Comparison of ENCODE assay signal across 8 cellular contexts in the genomic region with DNA sequence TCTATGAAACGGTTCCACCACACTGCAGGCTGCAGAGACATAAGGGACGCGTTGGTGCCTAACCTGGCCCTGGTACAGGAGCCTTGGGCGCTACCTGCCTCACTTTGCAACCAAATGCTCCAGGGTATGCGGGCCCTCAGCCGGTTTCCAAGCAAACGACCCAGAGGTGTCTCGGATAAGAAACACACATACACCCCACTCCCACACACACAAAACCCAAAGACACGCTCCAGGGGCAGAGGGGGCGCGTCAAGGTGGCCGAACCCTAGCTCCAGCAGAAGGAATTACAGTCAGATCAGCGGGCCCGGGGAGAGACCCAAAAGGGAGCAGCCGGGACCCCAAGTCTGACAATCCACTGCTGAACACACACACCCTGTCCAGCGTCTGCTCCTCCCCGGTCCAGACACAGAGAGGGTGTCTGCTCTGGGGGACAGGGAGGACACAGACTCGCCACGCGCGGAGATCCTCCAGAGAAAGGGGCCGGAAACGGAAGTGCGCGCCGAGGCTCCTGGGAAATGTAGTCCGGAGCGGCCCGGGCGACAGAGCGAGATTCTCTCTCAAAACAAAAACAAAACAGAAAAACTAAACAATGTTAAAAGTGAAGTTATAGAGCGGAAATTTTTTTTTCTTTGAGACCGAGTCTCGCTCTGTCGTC. TPM values are rescaled to one million over a fixed set of nuclear protein-coding genes. Genes with fewer than 3 reads are reported as not detected.
DNase-seq lines count a peak whose midpoint lies in the region; ATAC-seq and TF ChIP-seq lines count a peak whose summit lies in the region.
"Not testable (repeated sequence)": the region's sequence is repeated elsewhere in the genome, so short reads cannot be mapped to it uniquely, and the experiment has no call there.

Gene TRIM16 (minus strand): TSS at position 488 of the 655 bp plus-strand sequence. CDS start 32,702 bp downstream, outside the sequence.

- H3K27me3 ChIP-seq in lung (ENCODE audit: control insufficient read depth, insufficient read depth) = not testable (repeated sequence)

- peak within 1 kb of the TSS; percentile 20 to 28 for H3K27ac ChIP-seq in lung (ENCODE audit: low read depth in 1 of 2, low read length in 1 of 2)

- WGBS in lung, 2 donors = 1 to 3% methylated on average over 28 to 35 of the region's 35 CpGs

- not testable (repeated sequence) for H3K4me1 ChIP-seq in lung (ENCODE audit: control insufficient read depth in 2 of 2, insufficient read depth in 2 of 2, low read length in 2 of 2)

- not testable (repeated sequence) for H3K9me3 ChIP-seq in lung (ENCODE audit: control insufficient read depth in 2 of 2, insufficient read depth in 1 of 2, low read length in 1 of 2)

- H3K4me3 ChIP-seq in lung = peak within 1 kb of the TSS; percentile 46

- not testable (repeated sequence) for TF ChIP-seq CTCF in lung (IDR thresholded peaks at IDR 0.05; ENCODE audit: control extremely low read depth, extremely low read depth)

- ATAC-seq in GM19455 (IDR thresholded peaks at IDR 0.05; ENCODE audit: unreplicated experiment) = peak; percentile 90
- peak; percentile 82 for ATAC-seq in HG03558 (IDR thresholded peaks at IDR 0.05; ENCODE audit: extremely low read depth, unreplicated experiment)
- peak; percentile 92 for ATAC-seq in lung (ENCODE audit: insufficient read depth, low FRiP score)

- DNase-seq in C1 segment of cervical spinal cord (lab: John Stamatoyannopoulos, UW) = peak; percentile 1 to 82 (median 58)
- DNase-seq in NOMO-1 (lab: John Stamatoyannopoulos, UW; ENCODE audit: unreplicated experiment in 2 of 2) = peak; percentile 24 to 53
- DNase-seq in activated CD8-positive, alpha-beta memory T cell treated with anti-CD3 and anti-CD28 coated beads for 24 hours = peak; percentile 91
- DNase-seq in effector CD8-positive, alpha-beta T cell (lab: John Stamatoyannopoulos, UW) = peak; percentile 70
- DNase-seq in lung (ENCODE audit: low spot score) = peak; percentile 83
- DNase-seq in stimulated activated CD4-positive, alpha-beta T cell treated with anti-CD3 and anti-CD28 coated beads, Interleukin-4, amount 100 ng/mL, for 4 hours = peak; percentile 77

- H3K36me3 ChIP-seq in lung (ENCODE audit: control insufficient read depth in 2 of 2, insufficient read depth in 2 of 2, low read length in 2 of 2) = not testable (repeated sequence)

RNA-seq across cellular contexts. Expression of gene TRIM16, which starts in this region (rescaled TPM):
- total RNA-seq in lung = 10 to 100 TPM; 24.2 to 32.1 TPM
- polyA plus RNA-seq in lung = 10 to 100 TPM; 10.2 to 17.8 TPM

Comparison
In these comparisons a context has a peak if more than half of its experiments do, and no peak if none do; other contexts are left out.
1. Peak in every context shown above with its lines: DNase-seq, ATAC-seq, H3K4me3 ChIP-seq and H3K27ac ChIP-seq.
2. DNase-seq: peak in every context shown above with its lines; median percentile 91 in activated CD8-positive, alpha-beta memory T cell treated with anti-CD3 and anti-CD28 coated beads for 24 hours; 83 in lung; 77 in stimulated activated CD4-positive, alpha-beta T cell treated with anti-CD3 and anti-CD28 coated beads, Interleukin-4, amount 100 ng/mL, for 4 hours; 70 in effector CD8-positive, alpha-beta T cell; 58 in C1 segment of cervical spinal cord; 38 in NOMO-1.